Comparison of ENCODE assay signal across 1 cellular context in genomic region chr5:34610576-34610975, GRCh38.
TF ChIP-seq lines count a peak whose summit lies in the region.

No MANE protein-coding gene starts in this region.

TF ChIP-seq in GM23338, 12 proteins besides CTCF, POLR2A, EP300 and RAD21:
- TF ChIP-seq JUNB (IDR thresholded peaks at IDR 0.05; ENCODE audit: unreplicated experiment) (no peak), REST (IDR thresholded peaks at IDR 0.05; ENCODE audit: unreplicated experiment) (no peak), CREB1 (CRISPR knock-in tag; IDR thresholded peaks at IDR 0.05; ENCODE audit: low read depth) (no peak), EZH2phosphoT487 (IDR thresholded peaks at IDR 0.05; ENCODE audit: unreplicated experiment) (no peak), ZNF331 (CRISPR knock-in tag; IDR thresholded peaks at IDR 0.05; ENCODE audit: low read depth) (no peak)
